In genomic region chr1:51667556-51667955, GRCh38 we compare ENCODE assay signal across 2 cellular contexts.
TF ChIP-seq lines count a peak whose summit lies in the region.

No MANE protein-coding gene starts in this region.

TF ChIP-seq in IMR-90, 13 proteins besides CTCF, POLR2A, EP300 and RAD21:
- TF ChIP-seq NFE2L2 (IDR thresholded peaks at IDR 0.05; ENCODE audit: low read depth, low read length) (no peak), CEBPB (IDR thresholded peaks at IDR 0.05; ENCODE audit: low read depth, low read length) (no peak), MAFK (IDR thresholded peaks at IDR 0.05; ENCODE audit: low read depth, low read length) (no peak), RFX5 (IDR thresholded peaks at IDR 0.05; ENCODE audit: low read depth, low read length) (no peak), MAZ (IDR thresholded peaks at IDR 0.05; ENCODE audit: borderline replicate concordance, low read depth, low read length) (no peak), FOS (IDR thresholded peaks at IDR 0.05; ENCODE audit: low read depth, low read length) (no peak), BHLHE40 (IDR thresholded peaks at IDR 0.05; ENCODE audit: low read depth, low read length) (no peak), SMC3 (IDR thresholded peaks at IDR 0.05; ENCODE audit: low read depth, low read length) (no peak), RCOR1 (IDR thresholded peaks at IDR 0.05; ENCODE audit: insufficient replicate concordance, low read length) (no peak), CHD1 (IDR thresholded peaks at IDR 0.05; ENCODE audit: low read depth, low read length) (no peak), MXI1 (IDR thresholded peaks at IDR 0.05; ENCODE audit: borderline replicate concordance, low read depth, low read length) (no peak)
- TF ChIP-seq, protein P1, sequence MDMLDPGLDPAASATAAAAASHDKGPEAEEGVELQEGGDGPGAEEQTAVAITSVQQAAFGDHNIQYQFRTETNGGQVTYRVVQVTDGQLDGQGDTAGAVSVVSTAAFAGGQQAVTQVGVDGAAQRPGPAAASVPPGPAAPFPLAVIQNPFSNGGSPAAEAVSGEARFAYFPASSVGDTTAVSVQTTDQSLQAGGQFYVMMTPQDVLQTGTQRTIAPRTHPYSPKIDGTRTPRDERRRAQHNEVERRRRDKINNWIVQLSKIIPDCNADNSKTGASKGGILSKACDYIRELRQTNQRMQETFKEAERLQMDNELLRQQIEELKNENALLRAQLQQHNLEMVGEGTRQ (IDR thresholded peaks at IDR 0.05; ENCODE audit: low read depth, low read length) = no peak
- TF ChIP-seq, protein P2, sequence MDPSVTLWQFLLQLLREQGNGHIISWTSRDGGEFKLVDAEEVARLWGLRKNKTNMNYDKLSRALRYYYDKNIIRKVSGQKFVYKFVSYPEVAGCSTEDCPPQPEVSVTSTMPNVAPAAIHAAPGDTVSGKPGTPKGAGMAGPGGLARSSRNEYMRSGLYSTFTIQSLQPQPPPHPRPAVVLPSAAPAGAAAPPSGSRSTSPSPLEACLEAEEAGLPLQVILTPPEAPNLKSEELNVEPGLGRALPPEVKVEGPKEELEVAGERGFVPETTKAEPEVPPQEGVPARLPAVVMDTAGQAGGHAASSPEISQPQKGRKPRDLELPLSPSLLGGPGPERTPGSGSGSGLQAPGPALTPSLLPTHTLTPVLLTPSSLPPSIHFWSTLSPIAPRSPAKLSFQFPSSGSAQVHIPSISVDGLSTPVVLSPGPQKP (IDR thresholded peaks at IDR 0.05; ENCODE audit: borderline replicate concordance, low read depth, low read length) = no peak
TF ChIP-seq in IMR-90: peak in this region for 0.

TF ChIP-seq in endothelial cell of umbilical vein, 7 proteins besides CTCF, POLR2A, EP300 and RAD21:
- TF ChIP-seq GATA2 (IDR thresholded peaks at IDR 0.05; ENCODE audit: insufficient read depth, insufficient read length, low read depth, low read length) (no peak), POLR2AphosphoS5 (IDR thresholded peaks at IDR 0.05; ENCODE audit: insufficient read depth, low read depth, low read length) (no peak), MAX (IDR thresholded peaks at IDR 0.05; ENCODE audit: insufficient read depth, insufficient read length) (no peak), MYC (IDR thresholded peaks at IDR 0.05; ENCODE audit: low read depth, low read length) (no peak), JUN (IDR thresholded peaks at IDR 0.05; ENCODE audit: borderline replicate concordance, insufficient read depth, insufficient read length, low read depth) (no peak), EZH2 (IDR thresholded peaks at IDR 0.05; ENCODE audit: borderline replicate concordance, low read depth, low read length, severe bottlenecking) (no peak), FOS (IDR thresholded peaks at IDR 0.05; ENCODE audit: borderline replicate concordance, insufficient read depth, low read length) (no peak)
